Comparison of ENCODE assay signal across 10 cellular contexts in the genomic region with DNA sequence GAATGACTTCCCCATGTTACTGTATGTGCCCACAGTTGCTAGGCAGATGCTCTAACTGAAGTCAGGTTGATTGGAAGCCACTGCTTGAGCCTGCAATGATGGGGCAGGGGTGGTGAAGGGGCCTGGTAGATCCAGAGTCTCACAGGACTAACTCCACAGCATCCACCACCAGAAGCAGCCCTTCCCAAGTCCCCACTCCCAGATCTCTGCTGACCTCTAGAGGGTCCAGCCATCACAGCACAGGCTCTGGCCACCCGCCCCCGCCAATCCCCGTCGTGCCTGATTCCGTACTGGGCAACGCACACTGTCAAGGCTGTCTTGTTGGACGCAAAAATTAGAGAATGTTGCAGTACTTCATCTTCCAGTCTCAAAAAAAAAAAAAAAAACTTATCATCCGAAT.
DNase-seq lines count a peak whose midpoint lies in the region; ATAC-seq and TF ChIP-seq lines count a peak whose summit lies in the region.
"Had no signal": no experiment of that assay in that cellular context is flagged by ENCODE, and none has a peak within 500 bp of the region (broad histone marks: within the 10 kb centered on the region; RNA-seq: fewer than 3 reads in every experiment).

No MANE protein-coding gene starts in this region.

- H3K9me3 Mint-ChIP-seq in activated naive CD8-positive, alpha-beta T cell treated with anti-CD3 and anti-CD28 coated beads, Interleukin-2, amount 50 U/mL, for 24 hours, result no peaks in the 10 kb centered on the region

- H3K36me3 Mint-ChIP-seq in activated naive CD8-positive, alpha-beta T cell treated with anti-CD3 and anti-CD28 coated beads, Interleukin-2, amount 50 U/mL, for 24 hours (ENCODE audit: low read depth), result no peaks in the 10 kb centered on the region

- TF ChIP-seq CTCF in coronary artery (IDR thresholded peaks at IDR 0.05), result no peak

- peaks cover 3% of the 10 kb centered on the region for H3K27me3 Mint-ChIP-seq in activated naive CD8-positive, alpha-beta T cell treated with anti-CD3 and anti-CD28 coated beads, Interleukin-2, amount 50 U/mL, for 24 hours

- H3K4me1 Mint-ChIP-seq in activated naive CD8-positive, alpha-beta T cell treated with anti-CD3 and anti-CD28 coated beads, Interleukin-2, amount 50 U/mL, for 24 hours, result no peaks in the 10 kb centered on the region

- no peak overlapping the region for H3K4me3 Mint-ChIP-seq in activated naive CD8-positive, alpha-beta T cell treated with anti-CD3 and anti-CD28 coated beads, Interleukin-2, amount 50 U/mL, for 24 hours
- H3K4me3 Mint-ChIP-seq: effector memory CD8-positive, alpha-beta T cell had no signal

- DNase-seq in COLO829 (ENCODE audit: low spot score) (peak; percentile 77), M059J (ENCODE audit: low read depth) (peak; percentile 50), coronary artery (ENCODE audit: low spot score) (peak; percentile 43), lung microvascular endothelial cell (ENCODE audit: low read depth in 2 of 2) (peak; percentile 20 to 37)
- no peak for DNase-seq in activated naive CD8-positive, alpha-beta T cell treated with anti-CD3 and anti-CD28 coated beads, Interleukin-2, amount 50 U/mL, for 24 hours
- no peak for DNase-seq in activated naive CD4-positive, alpha-beta T cell treated with Interleukin-2 at 50 U/mL for 16 hours
- DNase-seq: effector memory CD8-positive, alpha-beta T cell; Peyer's patch had no signal

- no peak overlapping the region for H3K27ac ChIP-seq in coronary artery
- H3K27ac ChIP-seq: Peyer's patch had no signal

- no peak overlapping the region for H3K4me3 ChIP-seq in coronary artery
- H3K4me3 ChIP-seq: Peyer's patch had no signal

- no peak for ATAC-seq in activated naive CD8-positive, alpha-beta T cell treated with anti-CD3 and anti-CD28 coated beads, Interleukin-2, amount 50 U/mL, for 24 hours
- ATAC-seq in GM21526 (IDR thresholded peaks at IDR 0.05; ENCODE audit: low FRiP score, unreplicated experiment), result no peak
- no peak for ATAC-seq in GM19463 (IDR thresholded peaks at IDR 0.05; ENCODE audit: unreplicated experiment)
- ATAC-seq: effector memory CD8-positive, alpha-beta T cell had no signal

- H3K27ac Mint-ChIP-seq in activated naive CD8-positive, alpha-beta T cell treated with anti-CD3 and anti-CD28 coated beads, Interleukin-2, amount 50 U/mL, for 24 hours, result no peak overlapping the region
- H3K27ac Mint-ChIP-seq: effector memory CD8-positive, alpha-beta T cell had no signal

Comparison
In these comparisons a context has a peak if more than half of its experiments do, and no peak if none do; other contexts are left out.
1. DNase-seq: peak in COLO829 (single experiment), M059J (single experiment), coronary artery (single experiment) and lung microvascular endothelial cell (2 of 2); none in activated naive CD8-positive, alpha-beta T cell treated with anti-CD3 and anti-CD28 coated beads, Interleukin-2, amount 50 U/mL, for 24 hours (single experiment) and activated naive CD4-positive, alpha-beta T cell treated with Interleukin-2 at 50 U/mL for 16 hours (single experiment).